1 cellular context compared by ENCODE assay signal in the genomic region with DNA sequence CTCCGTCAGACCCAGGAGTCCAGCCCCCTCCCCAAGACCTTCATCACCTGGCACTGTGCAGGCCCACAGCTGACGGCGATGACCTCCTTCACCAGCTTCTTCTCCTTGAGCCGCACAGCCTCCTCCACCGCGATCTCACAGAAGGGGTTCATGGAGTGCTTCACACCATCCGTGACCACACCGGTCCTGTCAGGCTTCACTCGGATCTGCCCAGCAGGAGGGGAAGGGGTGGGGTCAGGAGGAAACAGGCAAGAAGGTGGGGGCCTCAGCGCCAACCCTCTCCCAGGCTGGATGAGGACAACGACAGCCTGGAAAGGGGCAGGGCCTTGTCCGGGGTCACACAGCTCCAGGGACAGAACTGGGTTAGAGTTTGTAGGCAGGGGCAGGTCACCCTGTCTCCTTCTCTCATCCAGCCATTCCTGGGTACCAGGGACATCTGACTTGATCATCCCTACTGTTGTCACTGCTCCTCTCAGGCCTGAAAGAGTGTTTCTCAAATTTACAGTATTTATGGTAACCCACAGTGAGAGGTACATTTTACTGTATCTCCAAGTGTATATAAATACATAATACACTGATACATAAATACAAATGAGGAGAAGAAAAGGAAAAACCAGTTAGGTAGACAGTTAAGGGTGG.
TF ChIP-seq lines count a peak whose summit lies in the region.

No MANE protein-coding gene starts in this region.

TF ChIP-seq in HepG2, 621 proteins besides CTCF, POLR2A, EP300 and RAD21 (continued from another document and continues in another):
- TF ChIP-seq ZNF710 (CRISPR knock-in tag; IDR thresholded peaks at IDR 0.05; ENCODE audit: borderline replicate concordance) (0 out of 2 replicates have a peak, but pooled peaks have one; percentile 72), ZNF792 (CRISPR knock-in tag; IDR thresholded peaks at IDR 0.05) (no peak; the same call in 1 of the 2 replicates), MTA1 (CRISPR knock-in tag; IDR thresholded peaks at IDR 0.05; ENCODE audit: borderline replicate concordance) (no peak; the same call in 1 of the 2 replicates), ZNF709 (CRISPR knock-in tag; IDR thresholded peaks at IDR 0.05) (no peak), POLR2AphosphoS2 (IDR thresholded peaks at IDR 0.05; ENCODE audit: low read depth, low read length) (no peak), TP53 (CRISPR knock-in tag; conservative IDR thresholded peaks at IDR 0.05) (no peak), ZNF354B (CRISPR knock-in tag; IDR thresholded peaks at IDR 0.05) (no peak), ZNF230 (CRISPR knock-in tag; IDR thresholded peaks at IDR 0.05) (no peak), SRY (CRISPR knock-in tag; IDR thresholded peaks at IDR 0.05) (0 out of 2 replicates have a peak, but pooled peaks have one; percentile 22), GPBP1L1 (CRISPR knock-in tag; IDR thresholded peaks at IDR 0.05) (no peak), PITX1 (CRISPR knock-in tag; IDR thresholded peaks at IDR 0.05) (no peak), BRCA1 (CRISPR knock-in tag; IDR thresholded peaks at IDR 0.05) (no peak), KLF6 (CRISPR knock-in tag; IDR thresholded peaks at IDR 0.05) (0 out of 2 replicates have a peak, but pooled peaks have one; percentile 33), HDAC2 (CRISPR knock-in tag; IDR thresholded peaks at IDR 0.05) (no peak), RNF2 (conservative IDR thresholded peaks at IDR 0.05; ENCODE audit: low read depth) (no peak), YY1 (IDR thresholded peaks at IDR 0.05; ENCODE audit: insufficient read depth, insufficient replicate concordance, low read depth, low read length) (no peak), ZNF329 (CRISPR knock-in tag; IDR thresholded peaks at IDR 0.05; ENCODE audit: low read depth) (no peak), XBP1 (CRISPR knock-in tag; IDR thresholded peaks at IDR 0.05) (no peak), SIN3A (IDR thresholded peaks at IDR 0.05; ENCODE audit: borderline replicate concordance, low read depth, low read length) (no peak), HDAC6 (IDR thresholded peaks at IDR 0.05; ENCODE audit: low read depth, low read length) (no peak), TOPORS (CRISPR knock-in tag; IDR thresholded peaks at IDR 0.05) (no peak), KDM2A (CRISPR knock-in tag; IDR thresholded peaks at IDR 0.05; ENCODE audit: borderline replicate concordance, low read depth) (peak; percentile 42), SIN3B (IDR thresholded peaks at IDR 0.05; ENCODE audit: low read length) (no peak), ZNF234 (CRISPR knock-in tag; conservative IDR thresholded peaks at IDR 0.05) (no peak), ZNF496 (CRISPR knock-in tag; IDR thresholded peaks at IDR 0.05; ENCODE audit: insufficient replicate concordance) (no peak), GFI1 (CRISPR knock-in tag; IDR thresholded peaks at IDR 0.05; ENCODE audit: borderline replicate concordance) (no peak), ZNF780A (CRISPR knock-in tag; IDR thresholded peaks at IDR 0.05) (no peak), FUBP1 (CRISPR knock-in tag; IDR thresholded peaks at IDR 0.05; ENCODE audit: borderline replicate concordance) (no peak), ZNF333 (CRISPR knock-in tag; IDR thresholded peaks at IDR 0.05; ENCODE audit: borderline replicate concordance) (no peak), NFYC (CRISPR knock-in tag; IDR thresholded peaks at IDR 0.05) (no peak), CAMTA2 (CRISPR knock-in tag; IDR thresholded peaks at IDR 0.05; ENCODE audit: borderline replicate concordance) (no peak), ZNF773 (CRISPR knock-in tag; IDR thresholded peaks at IDR 0.05; ENCODE audit: borderline replicate concordance) (no peak), ZNF674 (CRISPR knock-in tag; IDR thresholded peaks at IDR 0.05; ENCODE audit: low read depth) (no peak), ZNF782 (CRISPR knock-in tag; IDR thresholded peaks at IDR 0.05; ENCODE audit: borderline replicate concordance) (no peak), KAT7 (CRISPR knock-in tag; IDR thresholded peaks at IDR 0.05; ENCODE audit: borderline replicate concordance) (no peak), NFE2 (CRISPR knock-in tag; IDR thresholded peaks at IDR 0.05) (no peak), XRCC5 (optimal IDR thresholded peaks at IDR 0.05; ENCODE audit: low read length) (peak; percentile 53), ZNF878 (CRISPR knock-in tag; IDR thresholded peaks at IDR 0.05) (no peak), ZMYM2 (CRISPR knock-in tag; IDR thresholded peaks at IDR 0.05) (no peak), ZNF263 (CRISPR knock-in tag; IDR thresholded peaks at IDR 0.05) (0 out of 2 replicates have a peak, but pooled peaks have one; percentile 22), ZBTB20 (CRISPR knock-in tag; IDR thresholded peaks at IDR 0.05; ENCODE audit: borderline replicate concordance, low read depth) (no peak), FOXA3 (CRISPR knock-in tag; IDR thresholded peaks at IDR 0.05) (no peak)
- TF ChIP-seq, protein P1, sequence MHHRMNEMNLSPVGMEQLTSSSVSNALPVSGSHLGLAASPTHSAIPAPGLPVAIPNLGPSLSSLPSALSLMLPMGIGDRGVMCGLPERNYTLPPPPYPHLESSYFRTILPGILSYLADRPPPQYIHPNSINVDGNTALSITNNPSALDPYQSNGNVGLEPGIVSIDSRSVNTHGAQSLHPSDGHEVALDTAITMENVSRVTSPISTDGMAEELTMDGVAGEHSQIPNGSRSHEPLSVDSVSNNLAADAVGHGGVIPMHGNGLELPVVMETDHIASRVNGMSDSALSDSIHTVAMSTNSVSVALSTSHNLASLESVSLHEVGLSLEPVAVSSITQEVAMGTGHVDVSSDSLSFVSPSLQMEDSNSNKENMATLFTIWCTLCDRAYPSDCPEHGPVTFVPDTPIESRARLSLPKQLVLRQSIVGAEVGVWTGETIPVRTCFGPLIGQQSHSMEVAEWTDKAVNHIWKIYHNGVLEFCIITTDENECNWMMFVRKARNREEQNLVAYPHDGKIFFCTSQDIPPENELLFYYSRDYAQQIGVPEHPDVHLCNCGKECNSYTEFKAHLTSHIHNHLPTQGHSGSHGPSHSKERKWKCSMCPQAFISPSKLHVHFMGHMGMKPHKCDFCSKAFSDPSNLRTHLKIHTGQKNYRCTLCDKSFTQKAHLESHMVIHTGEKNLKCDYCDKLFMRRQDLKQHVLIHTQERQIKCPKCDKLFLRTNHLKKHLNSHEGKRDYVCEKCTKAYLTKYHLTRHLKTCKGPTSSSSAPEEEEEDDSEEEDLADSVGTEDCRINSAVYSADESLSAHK (CRISPR knock-in tag; IDR thresholded peaks at IDR 0.05; ENCODE audit: borderline replicate concordance): no peak
- TF ChIP-seq, protein P2, sequence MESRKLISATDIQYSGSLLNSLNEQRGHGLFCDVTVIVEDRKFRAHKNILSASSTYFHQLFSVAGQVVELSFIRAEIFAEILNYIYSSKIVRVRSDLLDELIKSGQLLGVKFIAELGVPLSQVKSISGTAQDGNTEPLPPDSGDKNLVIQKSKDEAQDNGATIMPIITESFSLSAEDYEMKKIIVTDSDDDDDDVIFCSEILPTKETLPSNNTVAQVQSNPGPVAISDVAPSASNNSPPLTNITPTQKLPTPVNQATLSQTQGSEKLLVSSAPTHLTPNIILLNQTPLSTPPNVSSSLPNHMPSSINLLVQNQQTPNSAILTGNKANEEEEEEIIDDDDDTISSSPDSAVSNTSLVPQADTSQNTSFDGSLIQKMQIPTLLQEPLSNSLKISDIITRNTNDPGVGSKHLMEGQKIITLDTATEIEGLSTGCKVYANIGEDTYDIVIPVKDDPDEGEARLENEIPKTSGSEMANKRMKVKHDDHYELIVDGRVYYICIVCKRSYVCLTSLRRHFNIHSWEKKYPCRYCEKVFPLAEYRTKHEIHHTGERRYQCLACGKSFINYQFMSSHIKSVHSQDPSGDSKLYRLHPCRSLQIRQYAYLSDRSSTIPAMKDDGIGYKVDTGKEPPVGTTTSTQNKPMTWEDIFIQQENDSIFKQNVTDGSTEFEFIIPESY (CRISPR knock-in tag; IDR thresholded peaks at IDR 0.05): no peak
- TF ChIP-seq, protein P3, sequence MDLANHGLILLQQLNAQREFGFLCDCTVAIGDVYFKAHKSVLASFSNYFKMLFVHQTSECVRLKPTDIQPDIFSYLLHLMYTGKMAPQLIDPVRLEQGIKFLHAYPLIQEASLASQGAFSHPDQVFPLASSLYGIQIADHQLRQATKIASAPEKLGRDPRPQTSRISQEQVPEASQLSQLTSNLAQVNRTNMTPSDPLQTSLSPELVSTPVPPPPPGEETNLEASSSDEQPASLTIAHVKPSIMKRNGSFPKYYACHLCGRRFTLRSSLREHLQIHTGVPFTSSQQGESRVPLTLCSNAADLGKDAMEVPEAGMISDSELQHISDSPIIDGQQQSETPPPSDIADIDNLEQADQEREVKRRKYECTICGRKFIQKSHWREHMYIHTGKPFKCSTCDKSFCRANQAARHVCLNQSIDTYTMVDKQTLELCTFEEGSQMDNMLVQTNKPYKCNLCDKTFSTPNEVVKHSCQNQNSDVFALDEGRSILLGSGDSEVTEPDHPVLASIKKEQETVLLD (CRISPR knock-in tag; IDR thresholded peaks at IDR 0.05; ENCODE audit: low read depth): no peak
- TF ChIP-seq, protein P4, sequence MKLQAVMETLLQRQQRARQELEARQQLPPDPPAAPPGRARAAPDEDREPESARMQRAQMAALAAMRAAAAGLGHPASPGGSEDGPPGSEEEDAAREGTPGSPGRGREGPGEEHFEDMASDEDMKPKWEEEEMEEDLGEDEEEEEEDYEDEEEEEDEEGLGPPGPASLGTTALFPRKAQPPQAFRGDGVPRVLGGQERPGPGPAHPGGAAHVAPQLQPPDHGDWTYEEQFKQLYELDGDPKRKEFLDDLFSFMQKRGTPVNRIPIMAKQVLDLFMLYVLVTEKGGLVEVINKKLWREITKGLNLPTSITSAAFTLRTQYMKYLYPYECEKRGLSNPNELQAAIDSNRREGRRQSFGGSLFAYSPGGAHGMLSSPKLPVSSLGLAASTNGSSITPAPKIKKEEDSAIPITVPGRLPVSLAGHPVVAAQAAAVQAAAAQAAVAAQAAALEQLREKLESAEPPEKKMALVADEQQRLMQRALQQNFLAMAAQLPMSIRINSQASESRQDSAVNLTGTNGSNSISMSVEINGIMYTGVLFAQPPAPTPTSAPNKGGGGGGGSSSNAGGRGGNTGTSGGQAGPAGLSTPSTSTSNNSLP (IDR thresholded peaks at IDR 0.05; ENCODE audit: low read depth, low read length): no peak
- TF ChIP-seq, protein P5, sequence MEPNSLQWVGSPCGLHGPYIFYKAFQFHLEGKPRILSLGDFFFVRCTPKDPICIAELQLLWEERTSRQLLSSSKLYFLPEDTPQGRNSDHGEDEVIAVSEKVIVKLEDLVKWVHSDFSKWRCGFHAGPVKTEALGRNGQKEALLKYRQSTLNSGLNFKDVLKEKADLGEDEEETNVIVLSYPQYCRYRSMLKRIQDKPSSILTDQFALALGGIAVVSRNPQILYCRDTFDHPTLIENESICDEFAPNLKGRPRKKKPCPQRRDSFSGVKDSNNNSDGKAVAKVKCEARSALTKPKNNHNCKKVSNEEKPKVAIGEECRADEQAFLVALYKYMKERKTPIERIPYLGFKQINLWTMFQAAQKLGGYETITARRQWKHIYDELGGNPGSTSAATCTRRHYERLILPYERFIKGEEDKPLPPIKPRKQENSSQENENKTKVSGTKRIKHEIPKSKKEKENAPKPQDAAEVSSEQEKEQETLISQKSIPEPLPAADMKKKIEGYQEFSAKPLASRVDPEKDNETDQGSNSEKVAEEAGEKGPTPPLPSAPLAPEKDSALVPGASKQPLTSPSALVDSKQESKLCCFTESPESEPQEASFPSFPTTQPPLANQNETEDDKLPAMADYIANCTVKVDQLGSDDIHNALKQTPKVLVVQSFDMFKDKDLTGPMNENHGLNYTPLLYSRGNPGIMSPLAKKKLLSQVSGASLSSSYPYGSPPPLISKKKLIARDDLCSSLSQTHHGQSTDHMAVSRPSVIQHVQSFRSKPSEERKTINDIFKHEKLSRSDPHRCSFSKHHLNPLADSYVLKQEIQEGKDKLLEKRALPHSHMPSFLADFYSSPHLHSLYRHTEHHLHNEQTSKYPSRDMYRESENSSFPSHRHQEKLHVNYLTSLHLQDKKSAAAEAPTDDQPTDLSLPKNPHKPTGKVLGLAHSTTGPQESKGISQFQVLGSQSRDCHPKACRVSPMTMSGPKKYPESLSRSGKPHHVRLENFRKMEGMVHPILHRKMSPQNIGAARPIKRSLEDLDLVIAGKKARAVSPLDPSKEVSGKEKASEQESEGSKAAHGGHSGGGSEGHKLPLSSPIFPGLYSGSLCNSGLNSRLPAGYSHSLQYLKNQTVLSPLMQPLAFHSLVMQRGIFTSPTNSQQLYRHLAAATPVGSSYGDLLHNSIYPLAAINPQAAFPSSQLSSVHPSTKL (CRISPR knock-in tag; IDR thresholded peaks at IDR 0.05): no peak; the same call in 1 of the 2 replicates
